Comparison of ENCODE assay signal across 8 cellular contexts in genomic region chr14:85535916-85536834, GRCh38. TPM values are rescaled to one million over a fixed set of nuclear protein-coding genes. Genes with fewer than 3 reads are reported as not detected.
A peak's percentile ranks its signal among the peaks of the same experiment; 100 is the strongest.
DNase-seq lines count a peak whose midpoint lies in the region; ATAC-seq, FAIRE-seq and TF ChIP-seq lines count a peak whose summit lies in the region.

No MANE protein-coding gene starts in this region.

- no TSS peak for BruUV-seq in endothelial cell of umbilical vein (replicated peaks; lab: Mats Ljungman, UMichigan)

- H3K27ac Mint-ChIP-seq in neural progenitor cell = no peak overlapping the region

- no peaks in the 10 kb centered on the region for H3K9me3 ChIP-seq in endothelial cell of umbilical vein (replicated peaks; ENCODE audit: control insufficient read depth, insufficient read depth, low read length)
- H3K9me3 ChIP-seq in neural progenitor cell (ENCODE audit: low read depth) = no peaks in the 10 kb centered on the region

- no peak for TF ChIP-seq POLR2A in endothelial cell of umbilical vein (IDR thresholded peaks at IDR 0.05; ENCODE audit: low read depth, low read length)

- ATAC-seq in esophagus mucosa = no peak

- H3K4me3 ChIP-seq in endothelial cell of umbilical vein (replicated peaks in 1 of 3; ENCODE audit: insufficient read depth in 1 of 3, low read depth in 1 of 3, low read length in 3 of 3) = peak overlapping the region; percentile 12 to 94 (median 93)
- H3K4me3 ChIP-seq in neural progenitor cell = peak overlapping the region; percentile 74

- DNase-seq in Caki2 (ENCODE audit: low read depth) (peak; percentile 34), NCI-H226 (peak; percentile 53), endothelial cell of umbilical vein (ENCODE audit: low read depth, low spot score) (peak; percentile 80), neural progenitor cell (ENCODE audit: low spot score) (peak; percentile 28), NCI-H1436 (lab: John Stamatoyannopoulos, UW) (no peak), iPS-NIHi7 (ENCODE audit: extremely low spot score) (no peak)
- no peak for DNase-seq in stimulated activated naive CD4-positive, alpha-beta T cell treated with Interleukin-2 at 50 U/mL for 16 hours (lab: John Stamatoyannopoulos, UW)

- POLR2A ChIA-PET in endothelial cell of umbilical vein (lab: Charles Lee) = interaction anchor here (1.3 kb wide), 1 partner anchor 8 kb away, joined by 6 read pairs; no protein-coding TSS in a partner anchor

- CTCF ChIA-PET in endothelial cell of umbilical vein (lab: Charles Lee) = interaction anchor here (0.7 to 4.0 kb wide), 15 partner anchors 8 to 1597 kb away, joined by 3 to 23 read pairs (median 4); no protein-coding TSS in a partner anchor

- no peaks in the 10 kb centered on the region for H3K9me1 ChIP-seq in endothelial cell of umbilical vein (replicated peaks; ENCODE audit: control insufficient read depth, extremely low read depth, insufficient read depth, low read length)

- H3K36me3 ChIP-seq in endothelial cell of umbilical vein (ENCODE audit: control insufficient read depth in 2 of 2, extremely low read depth in 1 of 2, insufficient read depth in 2 of 2, low read length in 2 of 2) = peaks cover under 1 to 4% of the 10 kb centered on the region in 2 experiments
- H3K36me3 ChIP-seq in neural progenitor cell = no peaks in the 10 kb centered on the region

- peak overlapping the region; percentile 78 for H3K4me3 Mint-ChIP-seq in neural progenitor cell

- peak; percentile 17 to 27 for TF ChIP-seq CTCF in endothelial cell of umbilical vein (IDR thresholded peaks at IDR 0.05; ENCODE audit: extremely low read depth in 1 of 2, insufficient read depth in 1 of 2, low read depth in 1 of 2, low read length in 2 of 2)
- TF ChIP-seq CTCF in neural progenitor cell (IDR thresholded peaks at IDR 0.05) = peak; percentile 52

- dilution Hi-C loops in endothelial cell of umbilical vein (cut with MboI; ENCODE audit: extremely low pct_ligation_motif_present, low sequenced_read_pairs) = no loop called here

- peaks cover 8% of the 10 kb centered on the region for H3F3A ChIP-seq in neural progenitor cell (ENCODE audit: low read depth)

- H3K79me2 ChIP-seq in endothelial cell of umbilical vein (ENCODE audit: control insufficient read depth, insufficient read depth, low read length) (peaks cover 59% of the 10 kb centered on the region), neural progenitor cell (ENCODE audit: low read depth) (peaks cover 37% of the 10 kb centered on the region)

- H2AFZ ChIP-seq in endothelial cell of umbilical vein (ENCODE audit: low read depth, low read length) (peak overlapping the region; percentile 1), neural progenitor cell (replicated peaks) (no peak overlapping the region)

- H3K9ac ChIP-seq in endothelial cell of umbilical vein (replicated peaks; ENCODE audit: extremely low read depth, insufficient read depth, low read length) (peak overlapping the region; percentile 97), neural progenitor cell (no peak overlapping the region)

- no peaks in the 10 kb centered on the region for H3K27me3 ChIP-seq in endothelial cell of umbilical vein (ENCODE audit: control insufficient read depth in 2 of 2, insufficient read depth in 2 of 2, low read length in 2 of 2)
- H3K27me3 ChIP-seq in neural progenitor cell = peaks cover 39% of the 10 kb centered on the region

- FAIRE-seq in endothelial cell of umbilical vein (lab: Jason Lieb, UNC) = peak; percentile 83

- peaks cover 26% of the 10 kb centered on the region for H3K27me3 Mint-ChIP-seq in neural progenitor cell (ENCODE audit: insufficient read depth, low read depth)

- peaks cover 38% of the 10 kb centered on the region for H3K4me1 Mint-ChIP-seq in neural progenitor cell

- intact Hi-C loops in endothelial cell of umbilical vein (cut with micrococcal nuclease) = loop anchor here (1.0 to 10.0 kb wide), 6 partner anchors 30 to 1530 kb away; no protein-coding TSS in a partner anchor

- peak overlapping the region; percentile 59 for H3K27ac ChIP-seq in endothelial cell of umbilical vein (ENCODE audit: insufficient read depth, low read depth, low read length)
- H3K27ac ChIP-seq in neural progenitor cell = no peak overlapping the region

- peaks cover 5% of the 10 kb centered on the region for H3K36me3 Mint-ChIP-seq in neural progenitor cell

- in situ Hi-C loops in Caki2 (cut with HindIII; ENCODE audit: low pct_unique_long_range_greater_than_20kb, low sequenced_read_pairs) = no loop called here

- peaks cover 16% of the 10 kb centered on the region for H4K20me1 ChIP-seq in endothelial cell of umbilical vein (replicated peaks; ENCODE audit: control insufficient read depth, extremely low read depth, insufficient read depth, low read length)
- peaks cover 6% of the 10 kb centered on the region for H4K20me1 ChIP-seq in neural progenitor cell (ENCODE audit: low read depth)

- H3K4me2 ChIP-seq in endothelial cell of umbilical vein (ENCODE audit: insufficient read depth, low read length) = peak overlapping the region; percentile 97
- peak overlapping the region; percentile 88 for H3K4me2 ChIP-seq in neural progenitor cell

- peaks cover 1% of the 10 kb centered on the region for H3K9me3 Mint-ChIP-seq in neural progenitor cell

- H3K4me1 ChIP-seq in endothelial cell of umbilical vein (ENCODE audit: control insufficient read depth, extremely low read depth, insufficient read depth, low read length) = peaks cover 31% of the 10 kb centered on the region
- H3K4me1 ChIP-seq in neural progenitor cell = peaks cover 29% of the 10 kb centered on the region

TF ChIP-seq in endothelial cell of umbilical vein, 7 proteins besides CTCF, POLR2A, EP300 and RAD21:
- peak; percentile 61 for TF ChIP-seq JUN (IDR thresholded peaks at IDR 0.05; ENCODE audit: borderline replicate concordance, insufficient read depth, insufficient read length, low read depth)
- no peak for TF ChIP-seq MYC (IDR thresholded peaks at IDR 0.05; ENCODE audit: low read depth, low read length)
- peak; percentile 17 for TF ChIP-seq FOS (IDR thresholded peaks at IDR 0.05; ENCODE audit: borderline replicate concordance, insufficient read depth, low read length)
TF ChIP-seq in endothelial cell of umbilical vein: peak in this region for 2.

RNA-seq across cellular contexts. Expression of gene FLRT2, which starts 6.2 kb away (rescaled TPM):
- under 0.01 and 0.07 TPM in 2 replicates for total RNA-seq in Caki2 (2014; rRNA removed; shearing (Covaris generic); ENCODE audit: low replicate concordance)
- total RNA-seq in endothelial cell of umbilical vein (125 and 202 TPM in 2 replicates), neural progenitor cell (ENCODE audit: low replicate concordance) (8.5 and 8.7 TPM in 2 replicates), esophagus mucosa (2.1 TPM)
- polyA plus RNA-seq in endothelial cell of umbilical vein = 229 and 283 TPM in 2 replicates
- polyA plus RNA-seq in endothelial cell of umbilical vein (2011; cell fraction: cytosol; rRNA removed) = 67.4 and 85.5 TPM in 2 replicates
- polyA plus RNA-seq in endothelial cell of umbilical vein (2011; cell fraction: nucleus; rRNA removed) = 707 and 779 TPM in 2 replicates
- polyA plus RNA-seq in endothelial cell of umbilical vein (2012) = 127 and 130 TPM in 2 replicates
- 618 and 632 TPM in 2 replicates for polyA minus RNA-seq in endothelial cell of umbilical vein
- 0.51 TPM for polyA minus RNA-seq in endothelial cell of umbilical vein (2011; cell fraction: cytosol; rRNA and poly(A)+ RNA removed)
- polyA minus RNA-seq in endothelial cell of umbilical vein (2011; cell fraction: nucleus; rRNA and poly(A)+ RNA removed) = 1,280 and 1,402 TPM in 2 replicates

Comparison
In these comparisons a context has a peak if more than half of its experiments do, and no peak if none do; other contexts are left out.
1. DNase-seq: peak in Caki2 (single experiment), NCI-H226 (single experiment), endothelial cell of umbilical vein (single experiment) and neural progenitor cell (single experiment); none in NCI-H1436 (single experiment), stimulated activated naive CD4-positive, alpha-beta T cell treated with Interleukin-2 at 50 U/mL for 16 hours (single experiment) and iPS-NIHi7 (single experiment).
2. RNA of gene FLRT2, which starts 6.2 kb away (total RNA-seq): 125 to 202 TPM in endothelial cell of umbilical vein; 8.5 to 8.7 TPM in neural progenitor cell, 2.1 TPM in esophagus mucosa (single experiment) and under 0.01 to 0.07 TPM in Caki2; every median in the first group is over 10 times any median in the second.